ENCODE assay signal across 22 cellular contexts in the genomic region with DNA sequence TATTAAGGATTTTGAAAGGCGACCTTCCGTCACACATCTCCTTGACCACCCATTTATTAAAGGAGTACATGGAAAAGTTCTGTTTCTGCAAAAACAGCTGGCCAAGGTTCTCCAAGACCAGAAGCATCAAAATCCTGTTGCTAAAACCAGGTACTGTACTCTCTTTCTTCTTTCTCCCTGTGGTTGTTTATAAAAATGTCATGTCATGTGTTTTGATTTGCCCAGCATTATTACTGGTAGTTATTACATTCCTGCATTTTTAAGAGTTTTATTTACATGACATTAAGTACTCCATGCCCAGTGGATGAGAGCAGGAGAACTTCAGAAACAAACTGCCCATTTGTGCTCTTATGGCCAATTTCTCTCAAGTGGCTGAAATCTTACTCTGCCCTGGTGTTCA.
"Had no signal": no experiment of that assay in that cellular context is flagged by ENCODE, and none has a peak within 500 bp of the region (broad histone marks: within the 10 kb centered on the region; RNA-seq: fewer than 3 reads in every experiment).

No MANE protein-coding gene starts in this region.

- H3K36me3 Mint-ChIP-seq: natural killer cell; stimulated activated effector memory CD8-positive, alpha-beta T cell treated with anti-CD3 and anti-CD28 coated beads, Interleukin-12 subunit alpha, Interleukin-12 subunit beta, amount 100 ng/mL, for 72 hours had no signal

- ATAC-seq: esophagus mucosa, gastrocnemius medialis, left ventricle myocardium superior, lower lobe of right lung, natural killer cell, sciatic nerve had no signal

- H3K36me3 ChIP-seq: gastrocnemius medialis, lower lobe of right lung, neutrophil, pancreas, stomach, thyroid gland, vagina had no signal

- H3K27me3 ChIP-seq: vagina had no signal

- H3K4me1 ChIP-seq: gastrocnemius medialis, lower lobe of right lung, pancreas, stomach, thyroid gland, vagina had no signal

- H3K27ac ChIP-seq: epithelial cell of prostate, gastrocnemius medialis, lower lobe of right lung, neutrophil, pancreas, stomach, thyroid gland, vagina had no signal

- H3K9me3 ChIP-seq: gastrocnemius medialis, lower lobe of right lung, neutrophil, pancreas, stomach, thyroid gland, vagina had no signal

- H3K4me3 ChIP-seq: gastrocnemius medialis, lower lobe of right lung, pancreas, smooth muscle cell, stomach, thyroid gland, vagina had no signal

- H3K27ac Mint-ChIP-seq: dendritic cell treated with granulocyte-macrophage colony-stimulating factor and Interleukin-4, amounts not matched to agents 40 ng/mL and 50 ng/mL, for 4 days; endodermal cell; natural killer cell; progenitor cell of endocrine pancreas; stimulated activated effector memory CD8-positive, alpha-beta T cell treated with anti-CD3 and anti-CD28 coated beads, Interleukin-12 subunit alpha, Interleukin-12 subunit beta, amount 100 ng/mL, for 72 hours had no signal

- H3K4me3 Mint-ChIP-seq: dendritic cell treated with granulocyte-macrophage colony-stimulating factor and Interleukin-4, amounts not matched to agents 40 ng/mL and 50 ng/mL, for 4 days; endodermal cell; natural killer cell; stimulated activated effector memory CD8-positive, alpha-beta T cell treated with anti-CD3 and anti-CD28 coated beads, Interleukin-12 subunit alpha, Interleukin-12 subunit beta, amount 100 ng/mL, for 72 hours had no signal

- H3K9me3 Mint-ChIP-seq: dendritic cell treated with granulocyte-macrophage colony-stimulating factor and Interleukin-4, amounts not matched to agents 40 ng/mL and 50 ng/mL, for 4 days; endodermal cell; natural killer cell; stimulated activated effector memory CD8-positive, alpha-beta T cell treated with anti-CD3 and anti-CD28 coated beads, Interleukin-12 subunit alpha, Interleukin-12 subunit beta, amount 100 ng/mL, for 72 hours had no signal

- DNase-seq: effector CD8-positive, alpha-beta T cell; endodermal cell; gastrocnemius medialis; head of caudate nucleus; left ventricle myocardium superior; lower lobe of right lung; natural killer cell; pancreas; stimulated activated CD4-positive, alpha-beta T cell treated with anti-CD3 and anti-CD28 coated beads, Interleukin-2, amount 100 ng/mL, for 24 hours; stimulated activated CD4-positive, alpha-beta T cell treated with anti-CD3 and anti-CD28 coated beads, Interleukin-4, amount 100 ng/mL, for 24 hours; stimulated activated naive CD4-positive, alpha-beta T cell treated with Interleukin-2 at 50 U/mL for 16 hours; stomach; thyroid gland had no signal

- H3K4me2 ChIP-seq: smooth muscle cell had no signal
